ENCODE assay signal across 1 cellular context in genomic region chr5:142922223-142922952, GRCh38.
TF ChIP-seq lines count a peak whose summit lies in the region.

No MANE protein-coding gene starts in this region.

TF ChIP-seq in HepG2, 621 proteins besides CTCF, POLR2A, EP300 and RAD21 (continued from another document and continues in another):
- TF ChIP-seq CBX5 (CRISPR knock-in tag; IDR thresholded peaks at IDR 0.05; ENCODE audit: borderline replicate concordance), result peak; percentile 52; the same call in 1 of the 2 replicates
- TF ChIP-seq, protein P1, sequence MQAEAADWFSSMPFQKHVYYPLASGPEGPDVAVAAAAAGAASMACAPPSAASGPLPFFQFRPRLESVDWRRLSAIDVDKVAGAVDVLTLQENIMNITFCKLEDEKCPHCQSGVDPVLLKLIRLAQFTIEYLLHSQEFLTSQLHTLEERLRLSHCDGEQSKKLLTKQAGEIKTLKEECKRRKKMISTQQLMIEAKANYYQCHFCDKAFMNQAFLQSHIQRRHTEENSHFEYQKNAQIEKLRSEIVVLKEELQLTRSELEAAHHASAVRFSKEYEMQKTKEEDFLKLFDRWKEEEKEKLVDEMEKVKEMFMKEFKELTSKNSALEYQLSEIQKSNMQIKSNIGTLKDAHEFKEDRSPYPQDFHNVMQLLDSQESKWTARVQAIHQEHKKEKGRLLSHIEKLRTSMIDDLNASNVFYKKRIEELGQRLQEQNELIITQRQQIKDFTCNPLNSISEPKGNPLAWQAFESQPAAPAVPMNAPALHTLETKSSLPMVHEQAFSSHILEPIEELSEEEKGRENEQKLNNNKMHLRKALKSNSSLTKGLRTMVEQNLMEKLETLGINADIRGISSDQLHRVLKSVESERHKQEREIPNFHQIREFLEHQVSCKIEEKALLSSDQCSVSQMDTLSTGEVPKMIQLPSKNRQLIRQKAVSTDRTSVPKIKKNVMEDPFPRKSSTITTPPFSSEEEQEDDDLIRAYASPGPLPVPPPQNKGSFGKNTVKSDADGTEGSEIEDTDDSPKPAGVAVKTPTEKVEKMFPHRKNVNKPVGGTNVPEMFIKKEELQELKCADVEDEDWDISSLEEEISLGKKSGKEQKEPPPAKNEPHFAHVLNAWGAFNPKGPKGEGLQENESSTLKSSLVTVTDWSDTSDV (CRISPR knock-in tag; IDR thresholded peaks at IDR 0.05), result no peak
- TF ChIP-seq SAFB2 (CRISPR knock-in tag; IDR thresholded peaks at IDR 0.05; ENCODE audit: borderline replicate concordance, low read depth), result no peak
- no peak for TF ChIP-seq ZSCAN31 (CRISPR knock-in tag; IDR thresholded peaks at IDR 0.05; ENCODE audit: low read depth)
- TF ChIP-seq EHMT2 (IDR thresholded peaks at IDR 0.05; ENCODE audit: borderline replicate concordance, low read depth, low read length), result no peak
- no peak for TF ChIP-seq RNF2 (conservative IDR thresholded peaks at IDR 0.05; ENCODE audit: low read depth)
- TF ChIP-seq SNAPC2 (CRISPR knock-in tag; IDR thresholded peaks at IDR 0.05), result no peak
- peak; percentile 73; the same call in 1 of the 2 replicates for TF ChIP-seq JUN (CRISPR knock-in tag; IDR thresholded peaks at IDR 0.05)
- TF ChIP-seq, protein P2, sequence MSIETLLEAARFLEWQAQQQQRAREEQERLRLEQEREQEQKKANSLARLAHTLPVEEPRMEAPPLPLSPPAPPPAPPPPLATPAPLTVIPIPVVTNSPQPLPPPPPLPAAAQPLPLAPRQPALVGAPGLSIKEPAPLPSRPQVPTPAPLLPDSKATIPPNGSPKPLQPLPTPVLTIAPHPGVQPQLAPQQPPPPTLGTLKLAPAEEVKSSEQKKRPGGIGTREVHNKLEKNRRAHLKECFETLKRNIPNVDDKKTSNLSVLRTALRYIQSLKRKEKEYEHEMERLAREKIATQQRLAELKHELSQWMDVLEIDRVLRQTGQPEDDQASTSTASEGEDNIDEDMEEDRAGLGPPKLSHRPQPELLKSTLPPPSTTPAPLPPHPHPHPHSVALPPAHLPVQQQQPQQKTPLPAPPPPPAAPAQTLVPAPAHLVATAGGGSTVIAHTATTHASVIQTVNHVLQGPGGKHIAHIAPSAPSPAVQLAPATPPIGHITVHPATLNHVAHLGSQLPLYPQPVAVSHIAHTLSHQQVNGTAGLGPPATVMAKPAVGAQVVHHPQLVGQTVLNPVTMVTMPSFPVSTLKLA (IDR thresholded peaks at IDR 0.05), result no peak
- TF ChIP-seq GFI1 (CRISPR knock-in tag; IDR thresholded peaks at IDR 0.05; ENCODE audit: borderline replicate concordance), result peak; percentile 96
- peak; percentile 45; the same call in 1 of the 2 replicates for TF ChIP-seq ATF2 (CRISPR knock-in tag; IDR thresholded peaks at IDR 0.05)
- no peak for TF ChIP-seq ZFP36L2 (CRISPR knock-in tag; IDR thresholded peaks at IDR 0.05)
- no peak for TF ChIP-seq ZNF446 (CRISPR knock-in tag; IDR thresholded peaks at IDR 0.05)
- no peak for TF ChIP-seq ZBTB38 (CRISPR knock-in tag; IDR thresholded peaks at IDR 0.05)
- TF ChIP-seq CEBPB (IDR thresholded peaks at IDR 0.05; ENCODE audit: borderline replicate concordance, low read depth, low read length), result peak; percentile 24; the same call in 1 of the 2 replicates
- TF ChIP-seq ZNF619 (CRISPR knock-in tag; IDR thresholded peaks at IDR 0.05), result no peak
- no peak for TF ChIP-seq ZNF790 (CRISPR knock-in tag; IDR thresholded peaks at IDR 0.05; ENCODE audit: borderline replicate concordance)
- TF ChIP-seq GRHL1 (CRISPR knock-in tag; conservative IDR thresholded peaks at IDR 0.05), result no peak
- TF ChIP-seq ZNF512B (CRISPR knock-in tag; IDR thresholded peaks at IDR 0.05; ENCODE audit: borderline replicate concordance), result no peak
- TF ChIP-seq CHCHD3 (CRISPR knock-in tag; IDR thresholded peaks at IDR 0.05), result no peak
- no peak for TF ChIP-seq FOXA1 (IDR thresholded peaks at IDR 0.05)
- TF ChIP-seq FOXA1 (CRISPR knock-in tag; IDR thresholded peaks at IDR 0.05), result peak; percentile 83
- TF ChIP-seq ZNF124 (CRISPR knock-in tag; IDR thresholded peaks at IDR 0.05), result no peak
- no peak for TF ChIP-seq BRD4 (CRISPR knock-in tag; IDR thresholded peaks at IDR 0.05)
- TF ChIP-seq RBM39 (IDR thresholded peaks at IDR 0.05; ENCODE audit: low read depth, low read length, poor library complexity, severe bottlenecking), result no peak
- TF ChIP-seq, protein P3, sequence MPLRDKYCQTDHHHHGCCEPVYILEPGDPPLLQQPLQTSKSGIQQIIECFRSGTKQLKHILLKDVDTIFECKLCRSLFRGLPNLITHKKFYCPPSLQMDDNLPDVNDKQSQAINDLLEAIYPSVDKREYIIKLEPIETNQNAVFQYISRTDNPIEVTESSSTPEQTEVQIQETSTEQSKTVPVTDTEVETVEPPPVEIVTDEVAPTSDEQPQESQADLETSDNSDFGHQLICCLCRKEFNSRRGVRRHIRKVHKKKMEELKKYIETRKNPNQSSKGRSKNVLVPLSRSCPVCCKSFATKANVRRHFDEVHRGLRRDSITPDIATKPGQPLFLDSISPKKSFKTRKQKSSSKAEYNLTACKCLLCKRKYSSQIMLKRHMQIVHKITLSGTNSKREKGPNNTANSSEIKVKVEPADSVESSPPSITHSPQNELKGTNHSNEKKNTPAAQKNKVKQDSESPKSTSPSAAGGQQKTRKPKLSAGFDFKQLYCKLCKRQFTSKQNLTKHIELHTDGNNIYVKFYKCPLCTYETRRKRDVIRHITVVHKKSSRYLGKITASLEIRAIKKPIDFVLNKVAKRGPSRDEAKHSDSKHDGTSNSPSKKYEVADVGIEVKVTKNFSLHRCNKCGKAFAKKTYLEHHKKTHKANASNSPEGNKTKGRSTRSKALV (CRISPR knock-in tag; IDR thresholded peaks at IDR 0.05), result no peak
- TF ChIP-seq KLF11 (CRISPR knock-in tag; IDR thresholded peaks at IDR 0.05), result peak; percentile 35; the same call in 1 of the 2 replicates
- 0 out of 2 replicates have a peak, but pooled peaks have one; percentile 39 for TF ChIP-seq ZFY (CRISPR knock-in tag; IDR thresholded peaks at IDR 0.05)
- TF ChIP-seq RERE (CRISPR knock-in tag; IDR thresholded peaks at IDR 0.05; ENCODE audit: low read depth), result peak; percentile 92
- TF ChIP-seq ETS1 (CRISPR knock-in tag; IDR thresholded peaks at IDR 0.05), result no peak
- no peak for TF ChIP-seq HES4 (CRISPR knock-in tag; IDR thresholded peaks at IDR 0.05; ENCODE audit: borderline replicate concordance)
- TF ChIP-seq BRCA1 (CRISPR knock-in tag; IDR thresholded peaks at IDR 0.05), result no peak
- no peak for TF ChIP-seq NFATC3 (CRISPR knock-in tag; IDR thresholded peaks at IDR 0.05)
- TF ChIP-seq, protein P4, sequence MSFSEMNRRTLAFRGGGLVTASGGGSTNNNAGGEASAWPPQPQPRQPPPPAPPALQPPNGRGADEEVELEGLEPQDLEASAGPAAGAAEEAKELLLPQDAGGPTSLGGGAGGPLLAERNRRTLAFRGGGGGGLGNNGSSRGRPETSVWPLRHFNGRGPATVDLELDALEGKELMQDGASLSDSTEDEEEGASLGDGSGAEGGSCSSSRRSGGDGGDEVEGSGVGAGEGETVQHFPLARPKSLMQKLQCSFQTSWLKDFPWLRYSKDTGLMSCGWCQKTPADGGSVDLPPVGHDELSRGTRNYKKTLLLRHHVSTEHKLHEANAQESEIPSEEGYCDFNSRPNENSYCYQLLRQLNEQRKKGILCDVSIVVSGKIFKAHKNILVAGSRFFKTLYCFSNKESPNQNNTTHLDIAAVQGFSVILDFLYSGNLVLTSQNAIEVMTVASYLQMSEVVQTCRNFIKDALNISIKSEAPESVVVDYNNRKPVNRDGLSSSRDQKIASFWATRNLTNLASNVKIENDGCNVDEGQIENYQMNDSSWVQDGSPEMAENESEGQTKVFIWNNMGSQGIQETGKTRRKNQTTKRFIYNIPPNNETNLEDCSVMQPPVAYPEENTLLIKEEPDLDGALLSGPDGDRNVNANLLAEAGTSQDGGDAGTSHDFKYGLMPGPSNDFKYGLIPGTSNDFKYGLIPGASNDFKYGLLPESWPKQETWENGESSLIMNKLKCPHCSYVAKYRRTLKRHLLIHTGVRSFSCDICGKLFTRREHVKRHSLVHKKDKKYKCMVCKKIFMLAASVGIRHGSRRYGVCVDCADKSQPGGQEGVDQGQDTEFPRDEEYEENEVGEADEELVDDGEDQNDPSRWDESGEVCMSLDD (CRISPR knock-in tag; IDR thresholded peaks at IDR 0.05; ENCODE audit: borderline replicate concordance), result no peak
- no peak for TF ChIP-seq HIVEP1 (CRISPR knock-in tag; IDR thresholded peaks at IDR 0.05)
- TF ChIP-seq ZNF589 (CRISPR knock-in tag; conservative IDR thresholded peaks at IDR 0.05), result no peak
- TF ChIP-seq ASH2L (IDR thresholded peaks at IDR 0.05; ENCODE audit: insufficient read length, low read depth, low read length), result peak; percentile 29
- no peak for TF ChIP-seq ZNF207 (IDR thresholded peaks at IDR 0.05; ENCODE audit: borderline replicate concordance)
- peak; percentile 57; the same call in 1 of the 2 replicates for TF ChIP-seq DPF2 (CRISPR knock-in tag; IDR thresholded peaks at IDR 0.05; ENCODE audit: borderline replicate concordance, low read depth)
